Comparison of ENCODE assay signal across 11 cellular contexts in the genomic region with DNA sequence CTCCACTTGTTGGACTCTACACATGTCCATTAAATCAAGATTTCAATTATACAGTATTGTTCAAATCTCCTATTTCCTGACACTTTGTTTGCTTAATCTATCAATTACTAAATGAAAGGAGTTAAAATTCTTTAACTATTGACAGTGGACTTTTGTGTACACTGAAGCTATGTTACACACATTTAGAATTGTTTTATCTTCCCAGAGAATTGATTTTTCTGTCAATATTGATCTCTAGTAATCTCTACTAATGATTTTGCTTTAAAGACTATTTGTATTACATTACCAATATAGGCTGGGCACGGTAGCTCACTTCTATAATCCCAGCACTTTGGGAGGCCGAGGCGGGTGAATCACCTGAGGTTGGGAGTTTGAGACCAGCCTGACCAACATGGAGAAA.
"Had no signal": no experiment of that assay in that cellular context is flagged by ENCODE, and none has a peak within 500 bp of the region (broad histone marks: within the 10 kb centered on the region; RNA-seq: fewer than 3 reads in every experiment).

No MANE protein-coding gene starts in this region.

- DNase-seq: GM23248, GOT3, H7, H9, HCEC 1CT, HFFc6 had no signal

- FAIRE-seq: H1, H54 had no signal

- H3K36me3 ChIP-seq: HAP-1 had no signal

- H2AFZ ChIP-seq: GM23248, GM23338 had no signal

- H3K9me3 Mint-ChIP-seq: H9 had no signal

- H3K4me3 ChIP-seq: GM23248, GM23338, HAP-1 had no signal

- H3K4me1 ChIP-seq: HAP-1 had no signal

- H3K4me3 Mint-ChIP-seq: GM23338, H9, HFFc6 had no signal

- H3K9me3 ChIP-seq: HAP-1 had no signal

- ATAC-seq: GM23338, HCT116 had no signal

- H3K27ac Mint-ChIP-seq: GM23338, H9, HFFc6 had no signal

- H3K4me1 Mint-ChIP-seq: GM23338, H9 had no signal

- H3K4me2 ChIP-seq: GM23338 had no signal

- H3K9ac ChIP-seq: GM23248 had no signal

- H3K27ac ChIP-seq: GM23248 had no signal
